In genomic region chr4:128596115-128596514, GRCh38 we compare ENCODE assay signal across 2 cellular contexts.
TF ChIP-seq lines count a peak whose summit lies in the region.

No MANE protein-coding gene starts in this region.

TF ChIP-seq in Ishikawa, 13 proteins besides CTCF, POLR2A, EP300 and RAD21:
- TF ChIP-seq CREB1 (IDR thresholded peaks at IDR 0.05; ENCODE audit: low read depth) (no peak), TEAD4 (IDR thresholded peaks at IDR 0.05) (peak; percentile 76), NFIC (IDR thresholded peaks at IDR 0.05) (peak; percentile 85), EGR1 (IDR thresholded peaks at IDR 0.05) (peak; percentile 41; the same call in 1 of the 2 replicates), ZBTB7A (IDR thresholded peaks at IDR 0.05; ENCODE audit: low read depth) (peak; percentile 60; the same call in 1 of the 2 replicates), TCF12 (IDR thresholded peaks at IDR 0.05; ENCODE audit: low read depth) (peak; percentile 73), YY1 (IDR thresholded peaks at IDR 0.05; ENCODE audit: low read depth) (no peak)

TF ChIP-seq in GM23338, 12 proteins besides CTCF, POLR2A, EP300 and RAD21:
- no peak for TF ChIP-seq ZNF114 (CRISPR knock-in tag; IDR thresholded peaks at IDR 0.05)
